ENCODE assay signal across 2 cellular contexts in genomic region chr7:140691368-140692045, GRCh38.
TF ChIP-seq lines count a peak whose summit lies in the region.

No MANE protein-coding gene starts in this region.

TF ChIP-seq in WTC11, 78 proteins besides CTCF, POLR2A, EP300 and RAD21:
- TF ChIP-seq ZNF671 (CRISPR knock-in tag; IDR thresholded peaks at IDR 0.05) (no peak), ERG (CRISPR knock-in tag; IDR thresholded peaks at IDR 0.05) (no peak), GTF2I (CRISPR knock-in tag; conservative IDR thresholded peaks at IDR 0.05) (no peak), MXD4 (CRISPR knock-in tag; IDR thresholded peaks at IDR 0.05; ENCODE audit: borderline replicate concordance) (no peak), ZNF121 (CRISPR knock-in tag; IDR thresholded peaks at IDR 0.05) (no peak), HMGXB4 (CRISPR knock-in tag; IDR thresholded peaks at IDR 0.05) (no peak)
- TF ChIP-seq, protein P1, sequence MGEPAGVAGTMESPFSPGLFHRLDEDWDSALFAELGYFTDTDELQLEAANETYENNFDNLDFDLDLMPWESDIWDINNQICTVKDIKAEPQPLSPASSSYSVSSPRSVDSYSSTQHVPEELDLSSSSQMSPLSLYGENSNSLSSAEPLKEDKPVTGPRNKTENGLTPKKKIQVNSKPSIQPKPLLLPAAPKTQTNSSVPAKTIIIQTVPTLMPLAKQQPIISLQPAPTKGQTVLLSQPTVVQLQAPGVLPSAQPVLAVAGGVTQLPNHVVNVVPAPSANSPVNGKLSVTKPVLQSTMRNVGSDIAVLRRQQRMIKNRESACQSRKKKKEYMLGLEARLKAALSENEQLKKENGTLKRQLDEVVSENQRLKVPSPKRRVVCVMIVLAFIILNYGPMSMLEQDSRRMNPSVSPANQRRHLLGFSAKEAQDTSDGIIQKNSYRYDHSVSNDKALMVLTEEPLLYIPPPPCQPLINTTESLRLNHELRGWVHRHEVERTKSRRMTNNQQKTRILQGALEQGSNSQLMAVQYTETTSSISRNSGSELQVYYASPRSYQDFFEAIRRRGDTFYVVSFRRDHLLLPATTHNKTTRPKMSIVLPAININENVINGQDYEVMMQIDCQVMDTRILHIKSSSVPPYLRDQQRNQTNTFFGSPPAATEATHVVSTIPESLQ (CRISPR knock-in tag; IDR thresholded peaks at IDR 0.05) = no peak
- TF ChIP-seq, protein P2, sequence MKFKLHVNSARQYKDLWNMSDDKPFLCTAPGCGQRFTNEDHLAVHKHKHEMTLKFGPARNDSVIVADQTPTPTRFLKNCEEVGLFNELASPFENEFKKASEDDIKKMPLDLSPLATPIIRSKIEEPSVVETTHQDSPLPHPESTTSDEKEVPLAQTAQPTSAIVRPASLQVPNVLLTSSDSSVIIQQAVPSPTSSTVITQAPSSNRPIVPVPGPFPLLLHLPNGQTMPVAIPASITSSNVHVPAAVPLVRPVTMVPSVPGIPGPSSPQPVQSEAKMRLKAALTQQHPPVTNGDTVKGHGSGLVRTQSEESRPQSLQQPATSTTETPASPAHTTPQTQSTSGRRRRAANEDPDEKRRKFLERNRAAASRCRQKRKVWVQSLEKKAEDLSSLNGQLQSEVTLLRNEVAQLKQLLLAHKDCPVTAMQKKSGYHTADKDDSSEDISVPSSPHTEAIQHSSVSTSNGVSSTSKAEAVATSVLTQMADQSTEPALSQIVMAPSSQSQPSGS (CRISPR knock-in tag; IDR thresholded peaks at IDR 0.05; ENCODE audit: borderline replicate concordance, low read depth) = no peak

TF ChIP-seq in HepG2, 621 proteins besides CTCF, POLR2A, EP300 and RAD21:
- TF ChIP-seq ZNF329 (CRISPR knock-in tag; IDR thresholded peaks at IDR 0.05; ENCODE audit: low read depth) (no peak), SUZ12 (IDR thresholded peaks at IDR 0.05; ENCODE audit: low read depth, low read length) (no peak), MAFG (CRISPR knock-in tag; IDR thresholded peaks at IDR 0.05) (no peak), ZNF879 (CRISPR knock-in tag; IDR thresholded peaks at IDR 0.05) (no peak), ZNF503 (CRISPR knock-in tag; IDR thresholded peaks at IDR 0.05) (no peak), FOXM1 (CRISPR knock-in tag; IDR thresholded peaks at IDR 0.05) (no peak), STAG1 (CRISPR knock-in tag; IDR thresholded peaks at IDR 0.05) (peak; percentile 20; the same call in 1 of the 2 replicates)
- TF ChIP-seq, protein P3, sequence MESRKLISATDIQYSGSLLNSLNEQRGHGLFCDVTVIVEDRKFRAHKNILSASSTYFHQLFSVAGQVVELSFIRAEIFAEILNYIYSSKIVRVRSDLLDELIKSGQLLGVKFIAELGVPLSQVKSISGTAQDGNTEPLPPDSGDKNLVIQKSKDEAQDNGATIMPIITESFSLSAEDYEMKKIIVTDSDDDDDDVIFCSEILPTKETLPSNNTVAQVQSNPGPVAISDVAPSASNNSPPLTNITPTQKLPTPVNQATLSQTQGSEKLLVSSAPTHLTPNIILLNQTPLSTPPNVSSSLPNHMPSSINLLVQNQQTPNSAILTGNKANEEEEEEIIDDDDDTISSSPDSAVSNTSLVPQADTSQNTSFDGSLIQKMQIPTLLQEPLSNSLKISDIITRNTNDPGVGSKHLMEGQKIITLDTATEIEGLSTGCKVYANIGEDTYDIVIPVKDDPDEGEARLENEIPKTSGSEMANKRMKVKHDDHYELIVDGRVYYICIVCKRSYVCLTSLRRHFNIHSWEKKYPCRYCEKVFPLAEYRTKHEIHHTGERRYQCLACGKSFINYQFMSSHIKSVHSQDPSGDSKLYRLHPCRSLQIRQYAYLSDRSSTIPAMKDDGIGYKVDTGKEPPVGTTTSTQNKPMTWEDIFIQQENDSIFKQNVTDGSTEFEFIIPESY (CRISPR knock-in tag; IDR thresholded peaks at IDR 0.05) = peak; percentile 75
